In genomic region chr2:39124000-39124769, GRCh38 we compare ENCODE assay signal across 8 cellular contexts. TPM values are rescaled to one million over a fixed set of nuclear protein-coding genes. Genes with fewer than 3 reads are reported as not detected.
DNase-seq lines count a peak whose midpoint lies in the region; ATAC-seq, FAIRE-seq and TF ChIP-seq lines count a peak whose summit lies in the region.

No MANE protein-coding gene starts in this region.

- no peaks in the 10 kb centered on the region for H3K27me3 Mint-ChIP-seq in activated naive CD8-positive, alpha-beta T cell treated with anti-CD3 and anti-CD28 coated beads, Interleukin-2, amount 10 ng/mL, durations not matched to agents 7 days and 5 days

- ATAC-seq in HG02678 (IDR thresholded peaks at IDR 0.05; ENCODE audit: unreplicated experiment) (peak; percentile 61), Right ventricle myocardium superior (ENCODE audit: poor library complexity) (peak; percentile 92), pancreas (peak; percentile 85 to 91 (median 88))
- ATAC-seq in activated naive CD8-positive, alpha-beta T cell treated with anti-CD3 and anti-CD28 coated beads, Interleukin-2, amount 10 ng/mL, durations not matched to agents 7 days and 5 days (ENCODE audit: low read depth), result peak; percentile 72

- H3K27ac Mint-ChIP-seq in activated naive CD8-positive, alpha-beta T cell treated with anti-CD3 and anti-CD28 coated beads, Interleukin-2, amount 10 ng/mL, durations not matched to agents 7 days and 5 days, result peak overlapping the region; percentile 96

- no peak for FAIRE-seq in pancreas (lab: Jason Lieb, UNC)

- DNase-seq in NCI-H1105 (lab: John Stamatoyannopoulos, UW) (peak; percentile 99), SKM-1 (lab: John Stamatoyannopoulos, UW; ENCODE audit: unreplicated experiment) (peak; percentile 82), Right ventricle myocardium superior (peak; percentile 98), pancreas (peak; percentile 94 to 97 (median 95)), tibial artery (peak; percentile 93 to 96)
- peak; percentile 96 for DNase-seq in activated naive CD8-positive, alpha-beta T cell treated with anti-CD3 and anti-CD28 coated beads, Interleukin-2, amount 10 ng/mL, durations not matched to agents 7 days and 5 days

- peaks cover 6% of the 10 kb centered on the region for H3K36me3 Mint-ChIP-seq in activated naive CD8-positive, alpha-beta T cell treated with anti-CD3 and anti-CD28 coated beads, Interleukin-2, amount 10 ng/mL, durations not matched to agents 7 days and 5 days

- no peaks in the 10 kb centered on the region for H3K9me3 ChIP-seq in pancreas
- no peaks in the 10 kb centered on the region for H3K9me3 ChIP-seq in tibial artery

- POLR2A ChIA-PET in activated naive CD8-positive, alpha-beta T cell treated with anti-CD3 and anti-CD28 coated beads, Interleukin-2, amount 10 ng/mL, durations not matched to agents 7 days and 5 days (lab: Charles Lee), result interaction anchor here (0.6 to 7.7 kb wide), 20 partner anchors 9 to 373 kb away, joined by 3 to 119 read pairs (median 5); partner anchors contain the start of gene SRSF7

- no peaks in the 10 kb centered on the region for H3K36me3 ChIP-seq in pancreas
- no peaks in the 10 kb centered on the region for H3K36me3 ChIP-seq in tibial artery

- H3K27ac ChIP-seq in pancreas, result peak overlapping the region; percentile 76 to 84 (median 80)
- H3K27ac ChIP-seq in tibial artery, result peak overlapping the region; percentile 90 to 94

- 0 to 1% methylated on average over 48 to 59 of the region's 59 CpGs for WGBS in pancreas, 2 donors

- no peaks in the 10 kb centered on the region for H3K9me3 Mint-ChIP-seq in activated naive CD8-positive, alpha-beta T cell treated with anti-CD3 and anti-CD28 coated beads, Interleukin-2, amount 10 ng/mL, durations not matched to agents 7 days and 5 days

- no peaks in the 10 kb centered on the region for H3K27me3 ChIP-seq in pancreas
- no peaks in the 10 kb centered on the region for H3K27me3 ChIP-seq in tibial artery

- H3K4me3 ChIP-seq in pancreas (peak overlapping the region; percentile 39 to 76 (median 56)), tibial artery (peak overlapping the region; percentile 76 to 80)

- H3K4me3 Mint-ChIP-seq in activated naive CD8-positive, alpha-beta T cell treated with anti-CD3 and anti-CD28 coated beads, Interleukin-2, amount 10 ng/mL, durations not matched to agents 7 days and 5 days, result peak overlapping the region; percentile 95

- intact Hi-C loops in Right ventricle myocardium superior (cut with DNase I) (loop anchor here (2.0 kb wide), 1 partner anchor 105 kb away; no protein-coding TSS in a partner anchor), pancreas (cut with DNase I) (no loop called here), tibial artery (cut with DNase I; ENCODE audit: low total_unique reads) (loop anchor here (10.0 kb wide), 1 partner anchor 651 kb away; the partner anchor contains the start of gene THUMPD2)

- H3K4me1 ChIP-seq in pancreas (peaks cover 6 to 8% (median 8%) of the 10 kb centered on the region in 3 donors), tibial artery (peaks cover 0 to 61% (median 25%) of the 10 kb centered on the region in 4 donors)

- TF ChIP-seq CTCF in GM12873 (IDR thresholded peaks at IDR 0.05; ENCODE audit: insufficient read depth, low read depth, low read length, missing control alignments), result peak; percentile 73
- TF ChIP-seq CTCF in pancreas (IDR thresholded peaks at IDR 0.05), result peak; percentile 28 to 58 (median 38)
- peak in 1 of 2 experiments; percentile 38 for TF ChIP-seq CTCF in tibial artery (IDR thresholded peaks at IDR 0.05)

- peaks cover 53% of the 10 kb centered on the region for H3K4me1 Mint-ChIP-seq in activated naive CD8-positive, alpha-beta T cell treated with anti-CD3 and anti-CD28 coated beads, Interleukin-2, amount 10 ng/mL, durations not matched to agents 7 days and 5 days

RNA-seq across cellular contexts. Expression of gene SOS1, which starts 3.3 kb away (rescaled TPM):
- 100 to 1,000 TPM; 154 to 168 TPM for total RNA-seq in activated naive CD8-positive, alpha-beta T cell treated with anti-CD3 and anti-CD28 coated beads, Interleukin-2, amount 10 ng/mL, durations not matched to agents 7 days and 5 days
- total RNA-seq in Right ventricle myocardium superior, result 24.2 TPM
- 10 to 100 TPM in 4 of 6 donors, 1 to 10 TPM in 2; 7.9 to 22.6 (median 11.9) TPM for total RNA-seq in pancreas
- 1 to 10 TPM; 3.2 to 8.0 TPM for polyA plus RNA-seq in pancreas

Comparison
In these comparisons a context has a peak if more than half of its experiments do, and no peak if none do; other contexts are left out.
1. Peak in every context shown above with its lines: DNase-seq, ATAC-seq, H3K4me3 ChIP-seq and H3K27ac ChIP-seq.
2. intact Hi-C loops: an anchor here in Right ventricle myocardium superior (2.0 kb wide) and tibial artery (10.0 kb wide); none called in pancreas.